ENCODE assay signal across 18 cellular contexts in the genomic region with DNA sequence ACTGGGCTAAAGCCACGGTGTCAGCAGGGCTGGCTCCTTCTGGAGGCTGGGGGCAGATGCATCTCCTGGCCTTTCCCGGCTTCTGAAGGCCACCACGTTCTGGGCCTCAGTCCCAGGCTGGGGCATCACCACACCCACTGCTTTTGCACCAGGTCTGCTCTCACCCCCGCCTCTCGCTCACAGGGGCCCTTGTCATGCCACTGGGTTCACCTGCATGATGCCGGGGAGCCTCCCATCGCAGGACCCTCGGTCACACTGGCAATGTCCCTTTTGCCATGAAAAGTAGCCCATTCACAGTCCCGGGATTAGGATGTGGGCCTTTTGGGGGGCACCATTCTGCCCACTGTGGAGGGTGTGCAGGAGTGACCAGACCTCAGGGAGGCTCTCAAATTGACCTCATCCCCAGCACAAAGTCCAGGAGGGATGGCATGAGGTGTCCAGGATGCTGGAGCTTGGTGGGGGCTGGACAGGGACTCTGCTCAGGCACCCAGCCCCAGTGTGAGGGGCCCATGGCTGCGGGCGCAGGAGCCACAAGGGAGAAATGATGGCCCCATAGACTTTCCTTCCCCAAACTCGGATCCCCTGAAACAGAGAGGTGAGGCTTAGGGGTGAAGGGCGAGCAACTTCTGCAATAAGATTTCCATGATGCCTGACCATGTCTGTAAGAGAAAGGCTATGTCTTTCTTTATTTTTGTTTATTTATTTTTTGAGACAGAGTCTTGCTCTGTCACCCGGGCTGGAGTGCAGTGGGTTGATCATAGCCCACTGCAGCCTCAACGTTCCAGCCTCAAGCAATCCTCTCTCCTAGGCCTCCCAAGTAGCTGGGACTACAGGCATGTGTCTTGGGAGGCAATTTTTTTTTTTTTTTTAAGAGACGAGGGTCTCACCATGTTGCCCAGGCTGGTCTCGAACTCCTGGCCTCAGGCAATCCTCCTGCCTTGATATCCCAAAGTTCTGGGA.
DNase-seq lines count a peak whose midpoint lies in the region; ATAC-seq and TF ChIP-seq lines count a peak whose summit lies in the region.
"Had no signal": no experiment of that assay in that cellular context is flagged by ENCODE, and none has a peak within 500 bp of the region (broad histone marks: within the 10 kb centered on the region; RNA-seq: fewer than 3 reads in every experiment).

No MANE protein-coding gene starts in this region.

- H3K4me1 Mint-ChIP-seq in GM23338 (no peaks in the 10 kb centered on the region), immature natural killer cell (peaks cover 18 to 23% of the 10 kb centered on the region in 2 donors)
- H3K4me1 Mint-ChIP-seq: neural crest cell had no signal

- no peaks in the 10 kb centered on the region for H3K79me2 ChIP-seq in GM23338 (replicated peaks; ENCODE audit: insufficient read depth)

- H3K36me3 Mint-ChIP-seq in GM23338 (ENCODE audit: low read depth) (peaks cover 50% of the 10 kb centered on the region), immature natural killer cell (no peaks in the 10 kb centered on the region)

- no peaks in the 10 kb centered on the region for H3K9me2 ChIP-seq in GM23338 (ENCODE audit: insufficient read depth)

- no peaks in the 10 kb centered on the region for H4K20me1 ChIP-seq in GM23338 (replicated peaks; ENCODE audit: insufficient read depth)

- H3F3A ChIP-seq in GM23338 (replicated peaks; ENCODE audit: low read depth): no peaks in the 10 kb centered on the region

- DNase-seq in left ventricle myocardium superior (peak; percentile 35), heart right ventricle (no peak), GM23338 (ENCODE audit: low spot score) (no peak), immature natural killer cell (no peak), vagina (ENCODE audit: extremely low spot score in 2 of 2) (peak; percentile 88 to 97), cortex of kidney (lab: John Stamatoyannopoulos, UW) (no peak)
- DNase-seq: Calu3, GM23248, mesenchymal stem cell, NCI-H1930, NCI-H510A treated with DMSO at 0.1 percent for 48 hours, SJCRH30 had no signal

- no peak overlapping the region for H2AFZ ChIP-seq in GM23338
- H2AFZ ChIP-seq: GM23248 had no signal

- H3K4me3 Mint-ChIP-seq in GM23338 (no peak overlapping the region), immature natural killer cell (peak overlapping the region in 3 of 5 donors; percentile 36 to 44 (median 37))
- H3K4me3 Mint-ChIP-seq: neural crest cell had no signal

- intact Hi-C loops in left ventricle myocardium superior (cut with micrococcal nuclease): loop anchor here (10.0 kb wide), 1 partner anchor 52 kb away; no protein-coding TSS in a partner anchor
- intact Hi-C loops in heart right ventricle (cut with DNase I): loop anchor here in 1 of 10 donors (10.0 kb wide), 1 partner anchor 52 kb away; no protein-coding TSS in a partner anchor
- intact Hi-C loops in vagina (cut with DNase I): no loop called here

- H3K4me2 ChIP-seq in GM23338: no peak overlapping the region

- H3K27me3 ChIP-seq in heart right ventricle (peaks cover 8 to 93% (median 28%) of the 10 kb centered on the region in 7 donors), GM23338 (ENCODE audit: insufficient read depth) (no peaks in the 10 kb centered on the region), vagina (no peaks in the 10 kb centered on the region), gastroesophageal sphincter (peaks cover 56% of the 10 kb centered on the region)

- H3K9me3 ChIP-seq in heart right ventricle (peaks cover 0 to 2% (median 0%) of the 10 kb centered on the region in 11 donors), vagina (peaks cover 3% of the 10 kb centered on the region), gastroesophageal sphincter (no peaks in the 10 kb centered on the region)
- H3K9me3 ChIP-seq: esophagus muscularis mucosa, SJCRH30 had no signal

- H3K27ac ChIP-seq in heart right ventricle (no peak overlapping the region), GM23338 (ENCODE audit: low read depth) (no peak overlapping the region), vagina (no peak overlapping the region), gastroesophageal sphincter (no peak overlapping the region)
- H3K27ac ChIP-seq: breast epithelium, esophagus muscularis mucosa, GM23248, SJCRH30 had no signal

- H3K27ac Mint-ChIP-seq in GM23338 (no peak overlapping the region), immature natural killer cell (peak overlapping the region in 2 of 6 donors; percentile 20 to 32)

- TF ChIP-seq POLR2A in vagina (IDR thresholded peaks at IDR 0.05) (no peak), gastroesophageal sphincter (IDR thresholded peaks at IDR 0.05) (no peak)

- peaks cover 38% of the 10 kb centered on the region for H3K27me3 Mint-ChIP-seq in GM23338 (ENCODE audit: insufficient read depth, low read depth, poor library complexity)
- H3K27me3 Mint-ChIP-seq in immature natural killer cell (ENCODE audit: low read depth in 3 of 3): peaks cover 2 to 8% (median 6%) of the 10 kb centered on the region in 3 donors

- TF ChIP-seq CTCF in heart right ventricle (IDR thresholded peaks at IDR 0.05) (no peak), GM23338 (conservative IDR thresholded peaks at IDR 0.05; ENCODE audit: low read depth in 2 of 2) (no peak), vagina (IDR thresholded peaks at IDR 0.05) (no peak), gastroesophageal sphincter (IDR thresholded peaks at IDR 0.05) (no peak)

- H3K36me3 ChIP-seq in heart right ventricle (no peaks in the 10 kb centered on the region), GM23338 (ENCODE audit: insufficient read depth) (peaks cover 19% of the 10 kb centered on the region; the same call in 1 of the 2 replicates), vagina (no peaks in the 10 kb centered on the region), gastroesophageal sphincter (no peaks in the 10 kb centered on the region)
- H3K36me3 ChIP-seq: breast epithelium, esophagus muscularis mucosa, SJCRH30 had no signal

- H3K4me1 ChIP-seq in heart right ventricle (peaks cover 0 to 3% (median 0%) of the 10 kb centered on the region in 9 donors), GM23338 (ENCODE audit: insufficient read depth) (no peaks in the 10 kb centered on the region), vagina (no peaks in the 10 kb centered on the region), gastroesophageal sphincter (no peaks in the 10 kb centered on the region)
- H3K4me1 ChIP-seq: breast epithelium, esophagus muscularis mucosa, SJCRH30 had no signal

- H3K9me3 Mint-ChIP-seq in GM23338: no peaks in the 10 kb centered on the region
- no peaks in the 10 kb centered on the region for H3K9me3 Mint-ChIP-seq in immature natural killer cell

- H3K4me3 ChIP-seq in heart right ventricle: no peak overlapping the region
- peak overlapping the region; percentile 23; the same call in 1 of the 2 replicates for H3K4me3 ChIP-seq in GM23338
- H3K4me3 ChIP-seq in vagina: no peak overlapping the region
- no peak overlapping the region for H3K4me3 ChIP-seq in gastroesophageal sphincter
- H3K4me3 ChIP-seq: breast epithelium, esophagus muscularis mucosa, GM12878, GM23248, SJCRH30 had no signal

- WGBS in heart right ventricle, 2 donors: 56 to 60% methylated on average over 17 of the region's 17 CpGs
- WGBS in gastroesophageal sphincter (ENCODE audit: low coverage in 1 of 2), 2 donors: 64 to 66% methylated on average over 9 to 11 of the region's 17 CpGs

- no peak for ATAC-seq in left ventricle myocardium superior
- no peak for ATAC-seq in heart right ventricle
- ATAC-seq in GM23338: no peak
- ATAC-seq in gastroesophageal sphincter: no peak
- ATAC-seq in HG02970 (IDR thresholded peaks at IDR 0.05; ENCODE audit: low FRiP score, unreplicated experiment): no peak

- TF ChIP-seq EP300 in gastroesophageal sphincter (IDR thresholded peaks at IDR 0.05): no peak

TF ChIP-seq in GM23338, 12 proteins besides CTCF, POLR2A, EP300 and RAD21 (continues in another document):
- TF ChIP-seq STAT1 (IDR thresholded peaks at IDR 0.05; ENCODE audit: unreplicated experiment): no peak
- TF ChIP-seq ETS1 (IDR thresholded peaks at IDR 0.05): no peak
- no peak for TF ChIP-seq JUNB (IDR thresholded peaks at IDR 0.05; ENCODE audit: unreplicated experiment)
- TF ChIP-seq ZNF331 (CRISPR knock-in tag; IDR thresholded peaks at IDR 0.05; ENCODE audit: low read depth): no peak
- TF ChIP-seq CREB1 (CRISPR knock-in tag; IDR thresholded peaks at IDR 0.05; ENCODE audit: low read depth): no peak

Comparison
In these comparisons a context has a peak if more than half of its experiments do, and no peak if none do; other contexts are left out.
1. DNase-seq: peak in left ventricle myocardium superior (single experiment) and vagina (2 of 2); none in heart right ventricle (0 of 2), GM23338 (single experiment), immature natural killer cell (0 of 3) and cortex of kidney (single experiment).